In the genomic region with DNA sequence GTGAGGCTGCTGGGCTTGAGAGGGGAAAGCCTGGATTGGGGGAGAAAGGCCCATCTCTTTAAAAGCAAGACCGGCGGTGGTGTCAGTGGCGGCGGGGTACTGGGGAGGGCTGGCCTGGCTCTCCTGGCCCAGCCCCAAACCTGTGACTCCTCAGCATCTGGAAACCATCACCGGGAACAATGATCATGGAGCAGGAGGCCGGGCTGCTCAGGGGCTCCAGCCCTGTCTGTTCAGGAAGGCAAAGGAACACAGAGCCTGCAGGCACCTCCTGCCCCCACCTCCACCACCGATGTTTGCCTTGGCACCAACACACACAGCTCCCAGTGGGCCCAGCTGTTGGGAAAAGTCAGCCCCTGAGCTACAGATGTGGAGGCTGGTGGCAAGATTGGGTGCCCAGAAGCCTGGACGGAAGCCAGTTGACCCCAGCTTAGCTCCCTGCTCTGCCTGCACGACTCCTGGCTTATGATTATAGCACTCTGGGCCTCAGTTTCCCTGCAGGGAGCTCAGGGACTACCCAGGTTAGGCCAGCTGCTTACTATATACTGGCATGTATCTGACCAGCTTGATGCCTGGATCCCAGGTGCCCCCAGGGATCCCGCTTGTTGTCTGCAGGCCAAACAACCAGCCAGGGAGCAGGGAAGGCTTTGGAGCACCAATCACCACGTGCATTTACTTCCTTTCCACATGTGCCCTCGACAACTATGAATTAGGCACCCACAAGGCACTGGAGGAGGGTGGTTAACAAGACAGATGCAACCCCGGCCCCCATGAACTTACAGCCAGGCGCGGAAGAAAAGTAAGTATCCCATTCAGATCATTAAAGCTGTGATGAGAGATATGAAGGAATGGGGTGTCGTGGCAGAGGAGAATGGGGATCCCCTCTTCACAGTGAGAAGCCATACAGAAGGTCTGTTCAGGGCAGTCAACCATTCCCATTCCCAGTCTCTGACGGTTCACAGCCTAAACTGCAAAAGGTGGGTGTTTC, we compare ENCODE assay signal across 12 cellular contexts. TPM values are rescaled to one million over a fixed set of nuclear protein-coding genes. Genes with fewer than 3 reads are reported as not detected.
DNase-seq lines count a peak whose midpoint lies in the region; ATAC-seq and TF ChIP-seq lines count a peak whose summit lies in the region.
"Had no signal": no experiment of that assay in that cellular context is flagged by ENCODE, and none has a peak within 500 bp of the region (broad histone marks: within the 10 kb centered on the region; RNA-seq: fewer than 3 reads in every experiment).

No MANE protein-coding gene starts in this region.

- H3K27me3 ChIP-seq in esophagus squamous epithelium: no peaks in the 10 kb centered on the region
- no peaks in the 10 kb centered on the region for H3K27me3 ChIP-seq in lower lobe of right lung (ENCODE audit: low read depth)
- no peaks in the 10 kb centered on the region for H3K27me3 ChIP-seq in tibial artery
- H3K27me3 ChIP-seq: gastrocnemius medialis had no signal

- H3K36me3 ChIP-seq in esophagus squamous epithelium (no peaks in the 10 kb centered on the region), lower lobe of right lung (no peaks in the 10 kb centered on the region), tibial artery (peaks cover 0 to 4% (median 0%) of the 10 kb centered on the region in 3 donors)
- H3K36me3 ChIP-seq: gastrocnemius medialis had no signal

- no peaks in the 10 kb centered on the region for H3K9me3 ChIP-seq in esophagus squamous epithelium
- H3K9me3 ChIP-seq in lower lobe of right lung: no peaks in the 10 kb centered on the region
- H3K9me3 ChIP-seq in tibial artery: no peaks in the 10 kb centered on the region
- H3K9me3 ChIP-seq: gastrocnemius medialis had no signal

- DNase-seq in esophagus squamous epithelium (lab: John Stamatoyannopoulos, UW) (no peak), lower lobe of right lung (peak; percentile 42), tibial artery (peak; percentile 58 to 77), NCI-H748 (lab: John Stamatoyannopoulos, UW; ENCODE audit: unreplicated experiment) (no peak), HuH-7.5 (ENCODE audit: low spot score) (no peak), NCI-H748 treated with DMSO at 0.1 percent for 48 hours (lab: John Stamatoyannopoulos, UW) (no peak)
- no peak for DNase-seq in activated CD4-positive, alpha-beta T cell treated with anti-CD3 and anti-CD28 coated beads for 48 hours
- DNase-seq: NCI-H1105 had no signal

- H3K4me3 ChIP-seq in esophagus squamous epithelium (no peak overlapping the region), lower lobe of right lung (no peak overlapping the region), tibial artery (no peak overlapping the region)
- H3K4me3 ChIP-seq: gastrocnemius medialis had no signal

- TF ChIP-seq CTCF in esophagus squamous epithelium (IDR thresholded peaks at IDR 0.05) (no peak), lower lobe of right lung (IDR thresholded peaks at IDR 0.05) (no peak), tibial artery (IDR thresholded peaks at IDR 0.05) (no peak)

- intact Hi-C loops in esophagus squamous epithelium (cut with DNase I): no loop called here
- intact Hi-C loops in lower lobe of right lung (cut with DNase I): no loop called here
- intact Hi-C loops in tibial artery (cut with DNase I; ENCODE audit: low total_unique reads): no loop called here

- 59 to 67% methylated on average over 9 to 17 of the region's 17 CpGs for WGBS in esophagus squamous epithelium, 2 donors

- no peak for TF ChIP-seq POLR2A in esophagus squamous epithelium (IDR thresholded peaks at IDR 0.05)

- H3K27ac ChIP-seq in esophagus squamous epithelium: peak overlapping the region in 3 of 4 donors; percentile 37 to 92 (median 43)
- H3K27ac ChIP-seq in lower lobe of right lung: peak overlapping the region; percentile 24
- H3K27ac ChIP-seq in tibial artery: no peak overlapping the region

- peaks cover 0 to 80% (median 31%) of the 10 kb centered on the region in 3 donors for H3K4me1 ChIP-seq in esophagus squamous epithelium
- H3K4me1 ChIP-seq in lower lobe of right lung: peaks cover 92% of the 10 kb centered on the region
- H3K4me1 ChIP-seq in tibial artery: peaks cover 3 to 78% (median 57%) of the 10 kb centered on the region in 4 donors
- H3K4me1 ChIP-seq: gastrocnemius medialis had no signal

- ATAC-seq in lower lobe of right lung: no peak
- ATAC-seq: activated naive CD4-positive, alpha-beta T cell treated with anti-CD3 and anti-CD28 coated beads, Interleukin-2, amount 50 U/mL, for 72 hours; gastrocnemius medialis; naive thymus-derived CD8-positive, alpha-beta T cell had no signal

TF ChIP-seq in PFSK-1, 5 proteins besides CTCF, POLR2A, EP300 and RAD21:
- TF ChIP-seq POLR2AphosphoS5 (IDR thresholded peaks at IDR 0.05; ENCODE audit: low read depth, low read length) (peak; percentile 32), TAF1 (IDR thresholded peaks at IDR 0.05; ENCODE audit: borderline replicate concordance, insufficient read depth, low read length) (no peak), FOXP2 (optimal IDR thresholded peaks at IDR 0.05; ENCODE audit: borderline replicate concordance, extremely low read depth, extremely low read length, insufficient read depth) (no peak), SIN3A (IDR thresholded peaks at IDR 0.05; ENCODE audit: borderline replicate concordance, insufficient read depth, low read length) (no peak)
- TF ChIP-seq, protein P1, sequence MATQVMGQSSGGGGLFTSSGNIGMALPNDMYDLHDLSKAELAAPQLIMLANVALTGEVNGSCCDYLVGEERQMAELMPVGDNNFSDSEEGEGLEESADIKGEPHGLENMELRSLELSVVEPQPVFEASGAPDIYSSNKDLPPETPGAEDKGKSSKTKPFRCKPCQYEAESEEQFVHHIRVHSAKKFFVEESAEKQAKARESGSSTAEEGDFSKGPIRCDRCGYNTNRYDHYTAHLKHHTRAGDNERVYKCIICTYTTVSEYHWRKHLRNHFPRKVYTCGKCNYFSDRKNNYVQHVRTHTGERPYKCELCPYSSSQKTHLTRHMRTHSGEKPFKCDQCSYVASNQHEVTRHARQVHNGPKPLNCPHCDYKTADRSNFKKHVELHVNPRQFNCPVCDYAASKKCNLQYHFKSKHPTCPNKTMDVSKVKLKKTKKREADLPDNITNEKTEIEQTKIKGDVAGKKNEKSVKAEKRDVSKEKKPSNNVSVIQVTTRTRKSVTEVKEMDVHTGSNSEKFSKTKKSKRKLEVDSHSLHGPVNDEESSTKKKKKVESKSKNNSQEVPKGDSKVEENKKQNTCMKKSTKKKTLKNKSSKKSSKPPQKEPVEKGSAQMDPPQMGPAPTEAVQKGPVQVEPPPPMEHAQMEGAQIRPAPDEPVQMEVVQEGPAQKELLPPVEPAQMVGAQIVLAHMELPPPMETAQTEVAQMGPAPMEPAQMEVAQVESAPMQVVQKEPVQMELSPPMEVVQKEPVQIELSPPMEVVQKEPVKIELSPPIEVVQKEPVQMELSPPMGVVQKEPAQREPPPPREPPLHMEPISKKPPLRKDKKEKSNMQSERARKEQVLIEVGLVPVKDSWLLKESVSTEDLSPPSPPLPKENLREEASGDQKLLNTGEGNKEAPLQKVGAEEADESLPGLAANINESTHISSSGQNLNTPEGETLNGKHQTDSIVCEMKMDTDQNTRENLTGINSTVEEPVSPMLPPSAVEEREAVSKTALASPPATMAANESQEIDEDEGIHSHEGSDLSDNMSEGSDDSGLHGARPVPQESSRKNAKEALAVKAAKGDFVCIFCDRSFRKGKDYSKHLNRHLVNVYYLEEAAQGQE (IDR thresholded peaks at IDR 0.05; ENCODE audit: insufficient read depth in 1 of 2, low read depth in 2 of 2, low read length in 2 of 2): no peak

RNA-seq across cellular contexts. Expression of gene ZCCHC24, which starts 37.3 kb away (rescaled TPM):
- polyA plus RNA-seq in PFSK-1 (2012; ENCODE audit: insufficient read length, low read depth): 73.6 TPM
- 10 to 100 TPM in 1 of 4 donors, 1 to 10 TPM in 3; 2.2 to 26.1 (median 6.4) TPM for total RNA-seq in esophagus squamous epithelium
- 34.7 TPM for total RNA-seq in lower lobe of right lung

Comparison
In these comparisons a context has a peak if more than half of its experiments do, and no peak if none do; other contexts are left out.
1. DNase-seq: peak in lower lobe of right lung (single experiment) and tibial artery (2 of 2); none in esophagus squamous epithelium (single experiment), activated CD4-positive, alpha-beta T cell treated with anti-CD3 and anti-CD28 coated beads for 48 hours (single experiment), NCI-H748 (single experiment), HuH-7.5 (single experiment) and NCI-H748 treated with DMSO at 0.1 percent for 48 hours (single experiment).
2. H3K27ac ChIP-seq: peak in esophagus squamous epithelium (3 of 4) and lower lobe of right lung (single experiment); none in tibial artery (0 of 2).